Comparison of ENCODE assay signal across 22 cellular contexts in the genomic region with DNA sequence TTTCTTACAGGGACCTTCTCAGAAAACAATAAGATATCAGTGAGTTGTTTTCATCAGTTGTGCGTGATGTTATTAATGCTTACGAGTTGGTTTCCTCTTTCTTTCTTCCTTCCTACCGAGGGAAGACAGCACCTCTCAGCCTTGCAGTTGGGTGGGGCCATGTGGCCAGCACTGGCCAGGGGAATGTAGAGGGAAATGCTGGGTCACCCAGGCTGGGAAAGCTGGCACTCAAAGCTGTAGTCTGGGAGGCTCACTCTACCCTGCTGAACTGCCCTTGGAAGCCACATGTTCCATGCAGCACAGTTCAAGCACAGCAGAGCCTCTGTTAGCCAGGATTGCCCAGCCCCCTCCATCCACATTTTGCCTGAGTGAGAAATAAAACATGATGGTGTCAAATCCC.
"Had no signal": no experiment of that assay in that cellular context is flagged by ENCODE, and none has a peak within 500 bp of the region (broad histone marks: within the 10 kb centered on the region; RNA-seq: fewer than 3 reads in every experiment).

No MANE protein-coding gene starts in this region.

- H3K4me1 ChIP-seq: SJSA1 had no signal

- H3K36me3 ChIP-seq: SJSA1 had no signal

- DNase-seq: MV-4-11, NCI-H1048, NCI-H1105, NCI-H1417, NCI-H1436 treated with DMSO at 0.1 percent for 48 hours, NCI-H1694, NCI-H187 treated with DMSO at 0.1 percent for 48 hours, NCI-H2081, NCI-H2107, NCI-H2227 treated with DMSO at 0.1 percent for 48 hours, NCI-H510A, NCI-H524 treated with DMSO at 0.1 percent for 48 hours, NCI-H69, NCI-H774, Right ventricle myocardium superior, RPMI8226, SIG-M5 had no signal

- H3K27ac ChIP-seq: KMS-11, SJSA1, SK-N-MC had no signal

- H3K4me3 ChIP-seq: K562, SJSA1, SK-N-MC had no signal

- H3K9ac ChIP-seq: KMS-11 had no signal

- H3K4me2 ChIP-seq: KMS-11 had no signal

- ATAC-seq: HepG2, K562 had no signal

- H3K9me3 ChIP-seq: SJSA1 had no signal
